Comparison of ENCODE assay signal across 1 cellular context in the genomic region with DNA sequence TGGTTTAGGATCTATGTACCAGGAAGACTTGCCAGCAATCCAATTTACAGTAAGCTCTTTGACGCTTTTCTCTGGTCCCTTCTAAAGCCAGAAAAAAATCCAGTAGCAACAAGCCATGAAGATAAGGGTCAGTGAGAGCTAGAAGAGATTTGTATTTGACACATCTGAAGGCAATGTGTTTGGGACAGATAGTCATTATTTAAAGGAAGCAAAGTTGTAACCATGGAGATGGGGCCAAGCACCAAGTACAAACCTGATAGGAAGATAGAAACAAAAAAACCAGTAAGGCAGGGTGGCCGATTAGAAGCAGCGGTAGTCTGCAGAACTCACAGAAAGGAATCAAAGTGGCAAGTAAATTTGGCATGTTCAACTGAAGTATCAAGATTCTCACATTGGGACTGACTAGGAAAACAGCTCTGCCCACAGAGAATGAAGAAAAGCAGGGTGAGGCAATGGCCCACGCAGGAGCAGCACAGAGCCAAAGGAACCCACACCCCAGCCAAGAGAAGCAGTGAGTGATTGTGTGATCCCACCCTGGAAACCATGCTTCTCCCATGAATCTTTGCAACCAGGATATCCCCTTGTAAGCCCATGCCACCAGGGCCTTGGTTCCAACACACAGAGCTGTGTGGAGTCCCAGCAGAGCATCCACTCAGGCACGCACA.
TF ChIP-seq lines count a peak whose summit lies in the region.

No MANE protein-coding gene starts in this region.

TF ChIP-seq in H1, 55 proteins besides CTCF, POLR2A, EP300 and RAD21:
- TF ChIP-seq USF2 (IDR thresholded peaks at IDR 0.05; ENCODE audit: low read length), result no peak
- no peak for TF ChIP-seq BCL11A (IDR thresholded peaks at IDR 0.05; ENCODE audit: low read depth in 2 of 2, low read length in 2 of 2)
- TF ChIP-seq NRF1 (IDR thresholded peaks at IDR 0.05; ENCODE audit: low read depth, low read length), result no peak
- TF ChIP-seq ATF2 (IDR thresholded peaks at IDR 0.05; ENCODE audit: low read length), result no peak
- TF ChIP-seq SAP30 (IDR thresholded peaks at IDR 0.05; ENCODE audit: insufficient read depth, insufficient replicate concordance, low read length), result no peak
- TF ChIP-seq EGR1 (IDR thresholded peaks at IDR 0.05; ENCODE audit: borderline replicate concordance, low read depth, low read length), result no peak
- TF ChIP-seq TAF1 (IDR thresholded peaks at IDR 0.05; ENCODE audit: low read depth, low read length), result no peak
- no peak for TF ChIP-seq YY1 (IDR thresholded peaks at IDR 0.05; ENCODE audit: low read depth, low read length)
TF ChIP-seq in H1: peak in this region for 0.
